In genomic region chr10:35265435-35265834, GRCh38 we compare ENCODE assay signal across 23 cellular contexts.
"Had no signal": no experiment of that assay in that cellular context is flagged by ENCODE, and none has a peak within 500 bp of the region (broad histone marks: within the 10 kb centered on the region; RNA-seq: fewer than 3 reads in every experiment).

No MANE protein-coding gene starts in this region.

- H3K27ac ChIP-seq: hepatocyte, lower lobe of right lung, neutrophil, parathyroid adenoma, thoracic aorta, tibial nerve, upper lobe of right lung, uterus had no signal

- H2AFZ ChIP-seq: hepatocyte, parathyroid adenoma had no signal

- DNase-seq: cerebellar nuclear complex; cortex of kidney; kidney glomerular epithelial cell; left colon; left ventricle myocardium superior; lower lobe of right lung; mucosa of descending colon; naive B cell; nephron progenitor cell; right cardiac atrium; small intestine; stimulated activated CD4-positive, alpha-beta T cell treated with anti-CD3 and anti-CD28 coated beads, Interleukin-15, amount 100 ng/mL, for 24 hours; stimulated activated CD4-positive, alpha-beta T cell treated with anti-CD3 and anti-CD28 coated beads, Interleukin-2, amount 100 ng/mL, for 48 hours; stimulated activated naive B cell treated with anti-CD40 and anti-IgM and Interleukin-4, amounts not matched to agents 10 μg/mL and 1 μg/mL and 100 μg/mL, for 72 hours; upper lobe of right lung; uterus had no signal

- H3K9ac ChIP-seq: parathyroid adenoma had no signal

- H3K4me3 ChIP-seq: hepatocyte, lower lobe of right lung, mucosa of descending colon, thoracic aorta, tibial nerve, upper lobe of right lung, uterus had no signal

- H3K27ac Mint-ChIP-seq: nephron progenitor cell; progenitor cell of endocrine pancreas; stimulated activated naive B cell treated with anti-CD40 and anti-IgM and Interleukin-4, amounts not matched to agents 10 μg/mL and 1 μg/mL and 100 μg/mL, for 72 hours; stimulated activated naive CD8-positive, alpha-beta T cell treated with anti-CD3 and anti-CD28 coated beads, Interleukin-15, Interleukin-2, amounts not matched to agents 100 ng/mL and 50 ng/mL, for 24 hours had no signal

- ATAC-seq: left colon; left ventricle myocardium superior; lower lobe of right lung; mucosa of descending colon; right cardiac atrium; stimulated activated naive B cell treated with anti-CD40 and anti-IgM and Interleukin-4, amounts not matched to agents 10 μg/mL and 1 μg/mL and 100 μg/mL, for 72 hours; upper lobe of right lung had no signal

- H3K27me3 Mint-ChIP-seq: naive B cell; progenitor cell of endocrine pancreas; stimulated activated naive CD8-positive, alpha-beta T cell treated with anti-CD3 and anti-CD28 coated beads, Interleukin-15, Interleukin-2, amounts not matched to agents 100 ng/mL and 50 ng/mL, for 24 hours had no signal

- H3K9me3 Mint-ChIP-seq: nephron progenitor cell; stimulated activated naive CD8-positive, alpha-beta T cell treated with anti-CD3 and anti-CD28 coated beads, Interleukin-15, Interleukin-2, amounts not matched to agents 100 ng/mL and 50 ng/mL, for 24 hours had no signal

- H3K36me3 ChIP-seq: lower lobe of right lung, neutrophil, thoracic aorta, tibial nerve, upper lobe of right lung, uterus had no signal

- H3K36me3 Mint-ChIP-seq: naive B cell; stimulated activated naive B cell treated with anti-CD40 and anti-IgM and Interleukin-4, amounts not matched to agents 10 μg/mL and 1 μg/mL and 100 μg/mL, for 72 hours had no signal

- H3K4me2 ChIP-seq: hepatocyte had no signal

- H3K4me3 Mint-ChIP-seq: naive B cell; nephron progenitor cell; stimulated activated naive B cell treated with anti-CD40 and anti-IgM and Interleukin-4, amounts not matched to agents 10 μg/mL and 1 μg/mL and 100 μg/mL, for 72 hours; stimulated activated naive CD8-positive, alpha-beta T cell treated with anti-CD3 and anti-CD28 coated beads, Interleukin-15, Interleukin-2, amounts not matched to agents 100 ng/mL and 50 ng/mL, for 24 hours had no signal

- H3K27me3 ChIP-seq: hepatocyte, neutrophil, tibial nerve, upper lobe of right lung, uterus had no signal

- H3K4me1 ChIP-seq: parathyroid adenoma, tibial nerve, uterus had no signal

- H3K9me3 ChIP-seq: lower lobe of right lung, mucosa of descending colon, neutrophil, thoracic aorta, upper lobe of right lung, uterus had no signal
